In genomic region chr7:98653601-98654310, GRCh38 we compare ENCODE assay signal across 25 cellular contexts. TPM values are rescaled to one million over a fixed set of nuclear protein-coding genes. Genes with fewer than 3 reads are reported as not detected.
"Had no signal": no experiment of that assay in that cellular context is flagged by ENCODE, and none has a peak within 500 bp of the region (broad histone marks: within the 10 kb centered on the region; RNA-seq: fewer than 3 reads in every experiment).

No MANE protein-coding gene starts in this region.

- H3K27ac ChIP-seq: adrenal gland, body of pancreas, colonic mucosa had no signal

- H3K27me3 ChIP-seq: adrenal gland, body of pancreas, colonic mucosa had no signal

- H3K4me3 ChIP-seq: adrenal gland, body of pancreas, colonic mucosa had no signal

- H3K9me3 ChIP-seq: adrenal gland, body of pancreas, colonic mucosa had no signal

- H3K4me1 ChIP-seq: adrenal gland, body of pancreas, colonic mucosa had no signal

- H3K36me3 ChIP-seq: adrenal gland, colonic mucosa had no signal

- DNase-seq: activated CD4-positive, alpha-beta memory T cell treated with anti-CD3 and anti-CD28 coated beads for 36 hours; activated CD4-positive, alpha-beta T cell treated with anti-CD3 and anti-CD28 coated beads for 36 hours; activated CD4-positive, alpha-beta T cell treated with anti-CD3 and anti-CD28 coated beads, Interleukin-2, amount 10 ng/mL, durations not matched to agents 24 days and 14 days; activated CD4-positive, CD25-positive, alpha-beta regulatory T cell; activated CD4-positive, CD25-positive, alpha-beta regulatory T cell treated with anti-CD3 and anti-CD28 coated beads, Interleukin-2, amount 50 U/mL, for 72 hours; activated CD8-positive, alpha-beta memory T cell treated with anti-CD3 and anti-CD28 coated beads, Interleukin-2, amount 10 ng/mL, durations not matched to agents 7 days and 5 days; activated CD8-positive, alpha-beta memory T cell treated with anti-CD3 and anti-CD28 coated beads, Interleukin-2, amount 50 U/mL, for 4 hours; activated CD8-positive, alpha-beta T cell treated with anti-CD3 and anti-CD28 coated beads, Interleukin-2, amount 10 ng/mL, durations not matched to agents 7 days and 5 days; activated effector memory CD4-positive, alpha-beta T cell treated with anti-CD3 and anti-CD28 coated beads, Interleukin-2, amount 50 U/mL, for 16 hours; activated naive CD4-positive, alpha-beta T cell treated with anti-CD3 and anti-CD28 coated beads for 36 hours; activated naive CD8-positive, alpha-beta T cell treated with anti-CD3 and anti-CD28 coated beads for 36 hours; activated naive CD8-positive, alpha-beta T cell treated with anti-CD3 and anti-CD28 coated beads, Interleukin-2, amount 50 U/mL, for 24 hours; activated T-cell treated with anti-CD3 and anti-CD28 coated beads, Interleukin-2, amount 50 U/mL, for 1 hour; activated T-cell treated with anti-CD3 and anti-CD28 coated beads, Interleukin-2, amount 50 U/mL, for 48 hours; adrenal gland; amygdala; body of pancreas; central memory CD4-positive, alpha-beta T cell; cerebellar nuclear complex; colonic mucosa; effector CD8-positive, alpha-beta T cell; endodermal cell; foreskin fibroblast; T-helper 2 cell had no signal

RNA-seq across cellular contexts. Expression of gene NPTX2, which starts 36.7 kb away (rescaled TPM):
- total RNA-seq: activated CD4-positive, alpha-beta memory T cell treated with anti-CD3 and anti-CD28 coated beads for 36 hours; activated CD4-positive, alpha-beta T cell treated with anti-CD3 and anti-CD28 coated beads for 36 hours; activated CD4-positive, alpha-beta T cell treated with anti-CD3 and anti-CD28 coated beads, Interleukin-2, amount 10 ng/mL, durations not matched to agents 24 days and 14 days; activated CD8-positive, alpha-beta memory T cell treated with anti-CD3 and anti-CD28 coated beads, Interleukin-2, amount 10 ng/mL, durations not matched to agents 7 days and 5 days; activated CD8-positive, alpha-beta T cell treated with anti-CD3 and anti-CD28 coated beads, Interleukin-2, amount 10 ng/mL, durations not matched to agents 7 days and 5 days; activated naive CD4-positive, alpha-beta T cell treated with anti-CD3 and anti-CD28 coated beads for 36 hours; activated naive CD8-positive, alpha-beta T cell treated with anti-CD3 and anti-CD28 coated beads for 36 hours; T-helper 1 cell treated with Interleukin-12 subunit alpha and Interleukin-12 subunit beta and Interleukin-4 antibody, amounts not matched to agents 30 ng/mL and 1 ng/mL, for 36 hours had no signal
